Comparison of ENCODE assay signal across 12 cellular contexts in the genomic region with DNA sequence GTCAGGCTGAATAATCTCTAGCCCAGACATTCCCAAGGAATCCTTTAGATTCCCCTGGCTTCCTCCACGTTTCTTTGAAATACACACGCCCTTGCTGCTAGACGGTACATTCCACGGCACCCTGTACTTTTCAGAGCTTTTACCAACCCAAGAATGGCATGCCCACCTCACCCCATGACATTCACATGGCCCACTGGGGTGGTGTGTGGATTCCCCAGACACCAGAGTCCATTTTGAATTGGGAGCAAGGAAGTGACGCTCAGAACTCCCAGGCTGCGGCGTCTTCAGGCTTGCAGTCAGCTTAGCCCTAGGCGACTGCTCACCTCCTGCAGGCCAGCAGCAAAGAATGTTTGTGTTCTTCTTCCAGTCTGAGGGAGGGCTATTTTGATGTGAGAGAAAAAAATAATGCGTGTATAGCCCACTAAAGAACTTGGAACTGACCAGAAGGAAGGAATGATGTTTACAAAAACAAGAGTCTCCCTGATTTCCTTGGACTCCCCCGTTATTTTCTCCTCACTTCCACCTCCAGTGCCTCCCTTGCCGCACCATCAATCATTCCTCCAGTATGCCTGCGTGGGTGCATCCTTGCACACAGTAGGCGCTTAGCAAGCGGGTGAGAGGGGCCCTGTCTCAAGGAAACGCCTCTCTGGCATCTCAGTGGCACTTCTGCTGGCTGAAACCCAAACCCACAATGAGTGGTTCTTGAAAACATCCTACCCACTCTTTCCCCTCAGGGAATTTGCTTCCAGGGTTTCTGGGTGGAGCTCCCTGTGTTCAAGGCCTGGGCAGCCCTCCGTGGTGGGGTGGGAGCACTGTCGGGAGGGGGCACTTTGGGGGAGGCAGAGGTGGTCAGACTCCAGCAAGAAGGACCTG. TPM values are rescaled to one million over a fixed set of nuclear protein-coding genes. Genes with fewer than 3 reads are reported as not detected.
DNase-seq lines count a peak whose midpoint lies in the region; TF ChIP-seq lines count a peak whose summit lies in the region.
"Had no signal": no experiment of that assay in that cellular context is flagged by ENCODE, and none has a peak within 500 bp of the region (broad histone marks: within the 10 kb centered on the region; RNA-seq: fewer than 3 reads in every experiment).

No MANE protein-coding gene starts in this region.

- H3K9me3 Mint-ChIP-seq in endothelial cell (ENCODE audit: unreplicated experiment): no peaks in the 10 kb centered on the region
- H3K9me3 Mint-ChIP-seq: activated B cell treated with CpG ODN at 0.5 μM for 24 hours; activated naive CD4-positive, alpha-beta T cell treated with anti-CD3 and anti-CD28 coated beads, Interleukin-2, amount 50 U/mL, for 24 hours had no signal

- H3K27ac ChIP-seq in BLaER1 treated with 17β-estradiol and CSF1 and Interleukin-3, amounts not matched to agents 10 nM and 100 nM: no peak overlapping the region
- H3K27ac ChIP-seq in parathyroid adenoma: peak overlapping the region; percentile 54

- in situ Hi-C loops in GM13977 (cut with MboI; ENCODE audit: low pct_unique_long_range_greater_than_20kb, low sequenced_read_pairs, unreplicated experiment): no loop called here

- H3K9me3 ChIP-seq in BLaER1 treated with 17β-estradiol and CSF1 and Interleukin-3, amounts not matched to agents 10 nM and 100 nM (replicated peaks in 1 of 11): 0 out of 22 replicates have a peak, but pooled peaks cover 0 to 5% (median 0%) of the 10 kb centered on the region in 11 experiments
- H3K9me3 ChIP-seq in parathyroid adenoma (ENCODE audit: control insufficient read depth, low read length): no peaks in the 10 kb centered on the region

- no peak overlapping the region for H3K4me3 ChIP-seq in BLaER1 treated with 17β-estradiol and CSF1 and Interleukin-3, amounts not matched to agents 10 nM and 100 nM
- no peak overlapping the region for H3K4me3 ChIP-seq in parathyroid adenoma (ENCODE audit: low read depth, low read length)

- TF ChIP-seq CTCF in endothelial cell (IDR thresholded peaks at IDR 0.05; ENCODE audit: unreplicated experiment): no peak
- no peak for TF ChIP-seq CTCF in parathyroid adenoma (IDR thresholded peaks at IDR 0.05)
- no peak for TF ChIP-seq CTCF in GM13977 (IDR thresholded peaks at IDR 0.05; ENCODE audit: extremely low read depth, insufficient read depth, missing control alignments)

- no peaks in the 10 kb centered on the region for H3K79me2 ChIP-seq in parathyroid adenoma

- peaks cover 4% of the 10 kb centered on the region for H3K36me3 Mint-ChIP-seq in endothelial cell (ENCODE audit: low read depth, unreplicated experiment)
- H3K36me3 Mint-ChIP-seq: activated naive CD4-positive, alpha-beta T cell treated with anti-CD3 and anti-CD28 coated beads, Interleukin-2, amount 50 U/mL, for 24 hours had no signal

- H3K4me1 Mint-ChIP-seq in endothelial cell (ENCODE audit: unreplicated experiment): peaks cover 74% of the 10 kb centered on the region
- H3K4me1 Mint-ChIP-seq: activated naive CD4-positive, alpha-beta T cell treated with anti-CD3 and anti-CD28 coated beads, Interleukin-2, amount 50 U/mL, for 24 hours had no signal

- H3K27ac Mint-ChIP-seq in endothelial cell (ENCODE audit: unreplicated experiment): peak overlapping the region; percentile 97
- H3K27ac Mint-ChIP-seq: activated B cell treated with CpG ODN at 0.5 μM for 24 hours; activated naive CD4-positive, alpha-beta T cell treated with anti-CD3 and anti-CD28 coated beads, Interleukin-2, amount 50 U/mL, for 24 hours; IgD-negative memory B cell had no signal

- H3K4me1 ChIP-seq in BLaER1 treated with 17β-estradiol and CSF1 and Interleukin-3, amounts not matched to agents 10 nM and 100 nM: peaks cover 58 to 67% (median 64%) of the 10 kb centered on the region in 10 experiments
- H3K4me1 ChIP-seq in parathyroid adenoma: no peaks in the 10 kb centered on the region

- peak overlapping the region; percentile 22 for H3K4me3 Mint-ChIP-seq in endothelial cell (ENCODE audit: unreplicated experiment)
- H3K4me3 Mint-ChIP-seq: activated B cell treated with CpG ODN at 0.5 μM for 24 hours; activated naive CD4-positive, alpha-beta T cell treated with anti-CD3 and anti-CD28 coated beads, Interleukin-2, amount 50 U/mL, for 24 hours; IgD-negative memory B cell had no signal

- peaks cover 0 to 8% (median 0%) of the 10 kb centered on the region in 11 experiments; a peak in 2 of 22 replicates for H3K27me3 ChIP-seq in BLaER1 treated with 17β-estradiol and CSF1 and Interleukin-3, amounts not matched to agents 10 nM and 100 nM
- no peaks in the 10 kb centered on the region for H3K27me3 ChIP-seq in parathyroid adenoma (ENCODE audit: control insufficient read depth, insufficient read depth, low read length)

- H3K36me3 ChIP-seq in BLaER1 treated with 17β-estradiol and CSF1 and Interleukin-3, amounts not matched to agents 10 nM and 100 nM: peaks cover 0 to 12% (median 0%) of the 10 kb centered on the region in 11 experiments; a peak in 4 of 22 replicates
- no peaks in the 10 kb centered on the region for H3K36me3 ChIP-seq in parathyroid adenoma (ENCODE audit: control insufficient read depth, insufficient read depth, low read length)

- DNase-seq in NCI-H226 (peak; percentile 96), endothelial cell (ENCODE audit: low spot score) (no peak), NCI-H2171 treated with DMSO at 0.1 percent for 48 hours (lab: John Stamatoyannopoulos, UW) (no peak), GM13977 (ENCODE audit: low spot score) (no peak)
- DNase-seq in effector CD8-positive, alpha-beta T cell (lab: John Stamatoyannopoulos, UW): no peak
- no peak for DNase-seq in activated CD4-positive, alpha-beta T cell treated with anti-CD3 and anti-CD28 coated beads, Interleukin-2, amount 50 U/mL, for 1 hour
- DNase-seq: activated B cell treated with CpG ODN at 0.5 μM for 24 hours, NCI-H82 had no signal

- peaks cover 2% of the 10 kb centered on the region for H3K27me3 Mint-ChIP-seq in endothelial cell (ENCODE audit: unreplicated experiment)

- no peak overlapping the region for H3K9ac ChIP-seq in BLaER1 treated with 17β-estradiol and CSF1 and Interleukin-3, amounts not matched to agents 10 nM and 100 nM
- H3K9ac ChIP-seq in parathyroid adenoma: no peak overlapping the region

- H4K20me1 ChIP-seq in BLaER1 treated with 17β-estradiol and CSF1 and Interleukin-3, amounts not matched to agents 10 nM and 100 nM: peaks cover 0 to 100% (median 0%) of the 10 kb centered on the region in 11 experiments; a peak in 9 of 22 replicates

- peak overlapping the region; percentile 69 to 94 (median 86) for H3K4me2 ChIP-seq in BLaER1 treated with 17β-estradiol and CSF1 and Interleukin-3, amounts not matched to agents 10 nM and 100 nM
- no peak overlapping the region for H3K4me2 ChIP-seq in parathyroid adenoma (ENCODE audit: low read length)

- H2AFZ ChIP-seq in parathyroid adenoma: no peak overlapping the region

RNA-seq across cellular contexts. Expression of gene SMAD6, which starts 59.9 kb away (rescaled TPM):
- 21.3 TPM for total RNA-seq in endothelial cell (ENCODE audit: unreplicated experiment)
